In the genomic region with DNA sequence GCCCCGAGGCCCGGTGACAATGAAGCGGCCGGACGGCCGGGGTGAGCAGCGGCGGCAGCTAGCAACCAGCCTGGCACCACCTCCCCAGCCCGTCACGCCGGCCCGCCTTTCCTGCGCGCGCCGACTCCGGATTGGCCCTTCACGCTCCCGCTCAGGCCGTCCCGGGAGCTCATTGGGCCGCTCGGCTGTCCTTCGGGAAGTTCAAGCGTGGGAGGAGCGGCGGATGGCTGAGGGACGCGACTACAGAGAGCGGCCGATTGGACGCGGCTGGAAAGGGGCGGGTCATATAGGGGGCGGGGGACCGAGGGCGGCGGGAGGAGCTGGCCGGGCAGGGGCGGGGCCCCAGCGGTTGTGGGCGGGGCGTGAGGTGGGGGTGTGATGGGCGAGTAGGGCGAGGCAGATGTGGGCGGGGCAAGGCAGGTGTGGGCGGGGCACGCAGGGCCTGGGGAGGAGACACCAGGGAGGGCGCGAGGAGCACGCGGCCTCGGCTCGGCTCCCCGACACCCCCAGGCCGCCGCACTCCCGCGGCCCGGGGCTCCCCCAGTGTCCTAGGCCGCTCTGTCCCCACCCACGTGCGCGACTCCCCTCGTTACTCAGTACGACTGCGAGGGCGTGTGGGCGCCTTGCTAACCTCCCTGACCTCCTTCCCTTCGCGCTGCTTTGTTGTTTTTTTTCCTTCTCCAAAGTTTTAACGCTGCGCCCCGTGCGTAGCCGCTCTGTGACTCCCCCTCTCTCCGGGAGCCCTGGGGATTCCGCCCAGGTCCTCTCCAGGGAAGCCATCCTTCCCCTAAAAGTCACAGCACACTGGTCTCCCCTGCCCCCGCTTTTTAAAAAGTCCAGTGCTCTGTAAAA, we compare ENCODE assay signal across 1 cellular context.
TF ChIP-seq lines count a peak whose summit lies in the region.

CEP131 (minus strand) TSS at position 60 of the 852 bp plus-strand sequence. CDS start 2,909 bp downstream, outside the sequence.

TF ChIP-seq in K562, 482 proteins besides CTCF, POLR2A, EP300 and RAD21 (continued from another document and continues in another):
- peak in 1 of 2 experiments; percentile 65; a peak in 1 of 3 replicates for TF ChIP-seq CBX3 (IDR thresholded peaks at IDR 0.05; ENCODE audit: borderline replicate concordance in 1 of 2, low read length in 2 of 2)
- TF ChIP-seq RBM14 (IDR thresholded peaks at IDR 0.05; ENCODE audit: borderline replicate concordance, insufficient read depth, low read depth, low read length): no peak
- peak; percentile 70 for TF ChIP-seq TBP (optimal IDR thresholded peaks at IDR 0.05; ENCODE audit: low read depth, low read length)
- TF ChIP-seq, protein P1, sequence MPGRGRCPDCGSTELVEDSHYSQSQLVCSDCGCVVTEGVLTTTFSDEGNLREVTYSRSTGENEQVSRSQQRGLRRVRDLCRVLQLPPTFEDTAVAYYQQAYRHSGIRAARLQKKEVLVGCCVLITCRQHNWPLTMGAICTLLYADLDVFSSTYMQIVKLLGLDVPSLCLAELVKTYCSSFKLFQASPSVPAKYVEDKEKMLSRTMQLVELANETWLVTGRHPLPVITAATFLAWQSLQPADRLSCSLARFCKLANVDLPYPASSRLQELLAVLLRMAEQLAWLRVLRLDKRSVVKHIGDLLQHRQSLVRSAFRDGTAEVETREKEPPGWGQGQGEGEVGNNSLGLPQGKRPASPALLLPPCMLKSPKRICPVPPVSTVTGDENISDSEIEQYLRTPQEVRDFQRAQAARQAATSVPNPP (IDR thresholded peaks at IDR 0.05; ENCODE audit: borderline replicate concordance, insufficient read depth, insufficient read length): no peak
- TF ChIP-seq, protein P2, sequence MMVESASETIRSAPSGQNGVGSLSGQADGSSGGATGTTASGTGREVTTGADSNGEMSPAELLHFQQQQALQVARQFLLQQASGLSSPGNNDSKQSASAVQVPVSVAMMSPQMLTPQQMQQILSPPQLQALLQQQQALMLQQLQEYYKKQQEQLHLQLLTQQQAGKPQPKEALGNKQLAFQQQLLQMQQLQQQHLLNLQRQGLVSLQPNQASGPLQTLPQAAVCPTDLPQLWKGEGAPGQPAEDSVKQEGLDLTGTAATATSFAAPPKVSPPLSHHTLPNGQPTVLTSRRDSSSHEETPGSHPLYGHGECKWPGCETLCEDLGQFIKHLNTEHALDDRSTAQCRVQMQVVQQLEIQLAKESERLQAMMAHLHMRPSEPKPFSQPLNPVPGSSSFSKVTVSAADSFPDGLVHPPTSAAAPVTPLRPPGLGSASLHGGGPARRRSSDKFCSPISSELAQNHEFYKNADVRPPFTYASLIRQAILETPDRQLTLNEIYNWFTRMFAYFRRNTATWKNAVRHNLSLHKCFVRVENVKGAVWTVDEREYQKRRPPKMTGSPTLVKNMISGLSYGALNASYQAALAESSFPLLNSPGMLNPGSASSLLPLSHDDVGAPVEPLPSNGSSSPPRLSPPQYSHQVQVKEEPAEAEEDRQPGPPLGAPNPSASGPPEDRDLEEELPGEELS (CRISPR knock-in tag; IDR thresholded peaks at IDR 0.05; ENCODE audit: borderline replicate concordance): no peak
- no peak for TF ChIP-seq NFATC3 (IDR thresholded peaks at IDR 0.05)
- TF ChIP-seq MEF2A (IDR thresholded peaks at IDR 0.05; ENCODE audit: control insufficient read depth, low read depth, low read length): no peak
- TF ChIP-seq ZNF589 (CRISPR knock-in tag; IDR thresholded peaks at IDR 0.05; ENCODE audit: low read depth): no peak
- TF ChIP-seq KDM1A (IDR thresholded peaks at IDR 0.05): no peak
- TF ChIP-seq, protein P3, sequence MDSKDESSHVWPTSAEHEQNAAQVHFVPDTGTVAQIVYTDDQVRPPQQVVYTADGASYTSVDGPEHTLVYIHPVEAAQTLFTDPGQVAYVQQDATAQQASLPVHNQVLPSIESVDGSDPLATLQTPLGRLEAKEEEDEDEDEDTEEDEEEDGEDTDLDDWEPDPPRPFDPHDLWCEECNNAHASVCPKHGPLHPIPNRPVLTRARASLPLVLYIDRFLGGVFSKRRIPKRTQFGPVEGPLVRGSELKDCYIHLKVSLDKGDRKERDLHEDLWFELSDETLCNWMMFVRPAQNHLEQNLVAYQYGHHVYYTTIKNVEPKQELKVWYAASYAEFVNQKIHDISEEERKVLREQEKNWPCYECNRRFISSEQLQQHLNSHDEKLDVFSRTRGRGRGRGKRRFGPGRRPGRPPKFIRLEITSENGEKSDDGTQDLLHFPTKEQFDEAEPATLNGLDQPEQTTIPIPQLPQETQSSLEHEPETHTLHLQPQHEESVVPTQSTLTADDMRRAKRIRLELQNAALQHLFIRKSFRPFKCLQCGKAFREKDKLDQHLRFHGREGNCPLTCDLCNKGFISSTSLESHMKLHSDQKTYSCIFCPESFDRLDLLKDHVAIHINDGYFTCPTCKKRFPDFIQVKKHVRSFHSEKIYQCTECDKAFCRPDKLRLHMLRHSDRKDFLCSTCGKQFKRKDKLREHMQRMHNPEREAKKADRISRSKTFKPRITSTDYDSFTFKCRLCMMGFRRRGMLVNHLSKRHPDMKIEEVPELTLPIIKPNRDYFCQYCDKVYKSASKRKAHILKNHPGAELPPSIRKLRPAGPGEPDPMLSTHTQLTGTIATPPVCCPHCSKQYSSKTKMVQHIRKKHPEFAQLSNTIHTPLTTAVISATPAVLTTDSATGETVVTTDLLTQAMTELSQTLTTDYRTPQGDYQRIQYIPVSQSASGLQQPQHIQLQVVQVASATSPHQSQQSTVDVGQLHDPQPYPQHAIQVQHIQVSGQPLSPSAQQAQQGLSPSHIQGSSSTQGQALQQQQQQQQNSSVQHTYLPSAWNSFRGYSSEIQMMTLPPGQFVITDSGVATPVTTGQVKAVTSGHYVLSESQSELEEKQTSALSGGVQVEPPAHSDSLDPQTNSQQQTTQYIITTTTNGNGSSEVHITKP (IDR thresholded peaks at IDR 0.05; ENCODE audit: partially characterized antibody): peak; percentile 13
- TF ChIP-seq NELFE (IDR thresholded peaks at IDR 0.05; ENCODE audit: insufficient read depth, insufficient read length): no peak
- TF ChIP-seq KDM2B (CRISPR knock-in tag; IDR thresholded peaks at IDR 0.05): no peak
- TF ChIP-seq HES1 (IDR thresholded peaks at IDR 0.05; ENCODE audit: low read depth): no peak
- TF ChIP-seq ELF2 (CRISPR knock-in tag; IDR thresholded peaks at IDR 0.05): no peak
- TF ChIP-seq SAP30 (IDR thresholded peaks at IDR 0.05; ENCODE audit: borderline replicate concordance, insufficient read depth, low read depth, low read length, poor library complexity, severe bottlenecking): no peak
- peak; percentile 49; the same call in 1 of the 2 replicates for TF ChIP-seq POLR2AphosphoS5 (IDR thresholded peaks at IDR 0.05; ENCODE audit: control insufficient read depth, insufficient read depth, low read depth, low read length)
- no peak for TF ChIP-seq TBL1XR1 (IDR thresholded peaks at IDR 0.05; ENCODE audit: low read length in 2 of 2)
- TF ChIP-seq, protein P4, sequence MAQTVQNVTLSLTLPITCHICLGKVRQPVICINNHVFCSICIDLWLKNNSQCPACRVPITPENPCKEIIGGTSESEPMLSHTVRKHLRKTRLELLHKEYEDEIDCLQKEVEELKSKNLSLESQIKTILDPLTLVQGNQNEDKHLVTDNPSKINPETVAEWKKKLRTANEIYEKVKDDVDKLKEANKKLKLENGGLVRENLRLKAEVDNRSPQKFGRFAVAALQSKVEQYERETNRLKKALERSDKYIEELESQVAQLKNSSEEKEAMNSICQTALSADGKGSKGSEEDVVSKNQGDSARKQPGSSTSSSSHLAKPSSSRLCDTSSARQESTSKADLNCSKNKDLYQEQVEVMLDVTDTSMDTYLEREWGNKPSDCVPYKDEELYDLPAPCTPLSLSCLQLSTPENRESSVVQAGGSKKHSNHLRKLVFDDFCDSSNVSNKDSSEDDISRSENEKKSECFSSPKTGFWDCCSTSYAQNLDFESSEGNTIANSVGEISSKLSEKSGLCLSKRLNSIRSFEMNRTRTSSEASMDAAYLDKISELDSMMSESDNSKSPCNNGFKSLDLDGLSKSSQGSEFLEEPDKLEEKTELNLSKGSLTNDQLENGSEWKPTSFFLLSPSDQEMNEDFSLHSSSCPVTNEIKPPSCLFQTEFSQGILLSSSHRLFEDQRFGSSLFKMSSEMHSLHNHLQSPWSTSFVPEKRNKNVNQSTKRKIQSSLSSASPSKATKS (CRISPR knock-in tag; IDR thresholded peaks at IDR 0.05): no peak
- no peak for TF ChIP-seq POLR2AphosphoS2 (IDR thresholded peaks at IDR 0.05; ENCODE audit: low read length)
- TF ChIP-seq RBM22 (IDR thresholded peaks at IDR 0.05; ENCODE audit: low read depth, low read length, poor library complexity, severe bottlenecking): no peak
- TF ChIP-seq EP400 (IDR thresholded peaks at IDR 0.05): peak; percentile 80
- TF ChIP-seq ZNF740 (CRISPR knock-in tag; IDR thresholded peaks at IDR 0.05): peak; percentile 70
- no peak; a peak in 2 of 4 replicates for TF ChIP-seq ZNF740 (tag; IDR thresholded peaks at IDR 0.05)
- TF ChIP-seq HMG20B (CRISPR knock-in tag; IDR thresholded peaks at IDR 0.05): no peak
- peak; percentile 50 for TF ChIP-seq SMAD4 (CRISPR knock-in tag; conservative IDR thresholded peaks at IDR 0.05)
- TF ChIP-seq SIX5 (IDR thresholded peaks at IDR 0.05; ENCODE audit: borderline replicate concordance in 1 of 2, insufficient read depth in 1 of 2, low read depth in 1 of 2, low read length in 2 of 2): no peak
- no peak for TF ChIP-seq PML (IDR thresholded peaks at IDR 0.05; ENCODE audit: low read length)
- TF ChIP-seq ZFP1 (CRISPR knock-in tag; IDR thresholded peaks at IDR 0.05): no peak
- TF ChIP-seq ZNF398 (CRISPR knock-in tag; IDR thresholded peaks at IDR 0.05): no peak
- no peak for TF ChIP-seq ZNF444 (CRISPR knock-in tag; IDR thresholded peaks at IDR 0.05)
- no peak for TF ChIP-seq FOXA3 (CRISPR knock-in tag; conservative IDR thresholded peaks at IDR 0.05 in 1 of 2, IDR thresholded peaks at IDR 0.05 in 1 of 2)
- TF ChIP-seq, protein P5, sequence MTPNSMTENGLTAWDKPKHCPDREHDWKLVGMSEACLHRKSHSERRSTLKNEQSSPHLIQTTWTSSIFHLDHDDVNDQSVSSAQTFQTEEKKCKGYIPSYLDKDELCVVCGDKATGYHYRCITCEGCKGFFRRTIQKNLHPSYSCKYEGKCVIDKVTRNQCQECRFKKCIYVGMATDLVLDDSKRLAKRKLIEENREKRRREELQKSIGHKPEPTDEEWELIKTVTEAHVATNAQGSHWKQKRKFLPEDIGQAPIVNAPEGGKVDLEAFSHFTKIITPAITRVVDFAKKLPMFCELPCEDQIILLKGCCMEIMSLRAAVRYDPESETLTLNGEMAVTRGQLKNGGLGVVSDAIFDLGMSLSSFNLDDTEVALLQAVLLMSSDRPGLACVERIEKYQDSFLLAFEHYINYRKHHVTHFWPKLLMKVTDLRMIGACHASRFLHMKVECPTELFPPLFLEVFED (CRISPR knock-in tag; conservative IDR thresholded peaks at IDR 0.05): no peak
- TF ChIP-seq SRSF3 (IDR thresholded peaks at IDR 0.05; ENCODE audit: insufficient read depth, low read length): no peak
- TF ChIP-seq ZFX (CRISPR knock-in tag; IDR thresholded peaks at IDR 0.05): peak; percentile 92
- TF ChIP-seq RBM15 (IDR thresholded peaks at IDR 0.05; ENCODE audit: insufficient read depth, low read length): no peak
- TF ChIP-seq ARID3A (IDR thresholded peaks at IDR 0.05; ENCODE audit: borderline replicate concordance, low read depth, low read length): no peak
- TF ChIP-seq, protein P6, sequence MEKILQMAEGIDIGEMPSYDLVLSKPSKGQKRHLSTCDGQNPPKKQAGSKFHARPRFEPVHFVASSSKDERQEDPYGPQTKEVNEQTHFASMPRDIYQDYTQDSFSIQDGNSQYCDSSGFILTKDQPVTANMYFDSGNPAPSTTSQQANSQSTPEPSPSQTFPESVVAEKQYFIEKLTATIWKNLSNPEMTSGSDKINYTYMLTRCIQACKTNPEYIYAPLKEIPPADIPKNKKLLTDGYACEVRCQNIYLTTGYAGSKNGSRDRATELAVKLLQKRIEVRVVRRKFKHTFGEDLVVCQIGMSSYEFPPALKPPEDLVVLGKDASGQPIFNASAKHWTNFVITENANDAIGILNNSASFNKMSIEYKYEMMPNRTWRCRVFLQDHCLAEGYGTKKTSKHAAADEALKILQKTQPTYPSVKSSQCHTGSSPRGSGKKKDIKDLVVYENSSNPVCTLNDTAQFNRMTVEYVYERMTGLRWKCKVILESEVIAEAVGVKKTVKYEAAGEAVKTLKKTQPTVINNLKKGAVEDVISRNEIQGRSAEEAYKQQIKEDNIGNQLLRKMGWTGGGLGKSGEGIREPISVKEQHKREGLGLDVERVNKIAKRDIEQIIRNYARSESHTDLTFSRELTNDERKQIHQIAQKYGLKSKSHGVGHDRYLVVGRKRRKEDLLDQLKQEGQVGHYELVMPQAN (IDR thresholded peaks at IDR 0.05; ENCODE audit: borderline replicate concordance): peak; percentile 50; the same call in 1 of the 2 replicates
